Comparison of ENCODE assay signal across 19 cellular contexts in genomic region chr15:25374143-25374542, GRCh38.
"Had no signal": no experiment of that assay in that cellular context is flagged by ENCODE, and none has a peak within 500 bp of the region (broad histone marks: within the 10 kb centered on the region; RNA-seq: fewer than 3 reads in every experiment).

No MANE protein-coding gene starts in this region.

- ATAC-seq: activated CD8-positive, alpha-beta T cell treated with anti-CD3 and anti-CD28 coated beads for 36 hours; heart left ventricle; pancreas had no signal

- H3K27me3 ChIP-seq: brain microvascular endothelial cell, heart left ventricle, pancreas, sigmoid colon, stomach, uterus had no signal

- H3K27ac ChIP-seq: brain microvascular endothelial cell, heart left ventricle, pancreas, sigmoid colon, stomach, uterus had no signal

- DNase-seq: activated B cell treated with CpG ODN at 0.5 μM for 24 hours; activated CD4-positive, alpha-beta T cell treated with anti-CD3 and anti-CD28 coated beads for 48 hours; activated CD8-positive, alpha-beta memory T cell treated with anti-CD3 and anti-CD28 coated beads, Interleukin-2, amount 50 U/mL, for 4 hours; activated CD8-positive, alpha-beta T cell treated with anti-CD3 and anti-CD28 coated beads for 36 hours; activated gamma-delta T cell treated with Interleukin-2 at 50 U/mL for 16 hours; brain microvascular endothelial cell; effector memory CD4-positive, alpha-beta T cell; heart left ventricle; kidney; pancreas; sigmoid colon; stimulated activated CD4-positive, alpha-beta T cell treated with anti-CD3 and anti-CD28 coated beads, Interleukin-1b, Interleukin-23, amount 100 ng/mL, for 48 hours; stomach; SW 1271; uterus had no signal

- H3K36me3 ChIP-seq: uterus had no signal

- H3K9me3 ChIP-seq: heart left ventricle, pancreas, sigmoid colon, stomach, uterus had no signal

- H3K27me3 Mint-ChIP-seq: activated B cell treated with CpG ODN at 0.5 μM for 24 hours; activated CD8-positive, alpha-beta T cell treated with anti-CD3 and anti-CD28 coated beads for 36 hours; activated naive CD8-positive, alpha-beta T cell; central memory CD8-positive, alpha-beta T cell had no signal

- H3K4me1 ChIP-seq: pancreas, uterus had no signal

- H3K9me3 Mint-ChIP-seq: activated B cell treated with CpG ODN at 0.5 μM for 24 hours; activated CD8-positive, alpha-beta T cell treated with anti-CD3 and anti-CD28 coated beads for 36 hours; central memory CD8-positive, alpha-beta T cell had no signal

- H3K27ac Mint-ChIP-seq: activated B cell treated with CpG ODN at 0.5 μM for 24 hours; activated CD8-positive, alpha-beta T cell treated with anti-CD3 and anti-CD28 coated beads for 36 hours; activated naive CD8-positive, alpha-beta T cell had no signal

- FAIRE-seq: frontal cortex, kidney, pancreas, TTC549 had no signal

- H3K4me3 Mint-ChIP-seq: activated B cell treated with CpG ODN at 0.5 μM for 24 hours; activated CD8-positive, alpha-beta T cell treated with anti-CD3 and anti-CD28 coated beads for 36 hours; activated naive CD8-positive, alpha-beta T cell; central memory CD8-positive, alpha-beta T cell had no signal

- H3K4me3 ChIP-seq: heart left ventricle, pancreas, sigmoid colon, stomach, uterus had no signal
